Comparison of ENCODE assay signal across 9 cellular contexts in genomic region chrX:39576081-39576701, GRCh38.
A peak's percentile ranks its signal among the peaks of the same experiment; 100 is the strongest.
DNase-seq lines count a peak whose midpoint lies in the region; ATAC-seq, FAIRE-seq and TF ChIP-seq lines count a peak whose summit lies in the region.
"Had no signal": no experiment of that assay in that cellular context is flagged by ENCODE, and none has a peak within 500 bp of the region (broad histone marks: within the 10 kb centered on the region; RNA-seq: fewer than 3 reads in every experiment).

No MANE protein-coding gene starts in this region.

- TF ChIP-seq EP300 in gastroesophageal sphincter (IDR thresholded peaks at IDR 0.05) (no peak), HepG2 (IDR thresholded peaks at IDR 0.05; ENCODE audit: low read depth in 2 of 2, low read length in 2 of 2) (no peak), HepG2 (CRISPR knock-in tag; IDR thresholded peaks at IDR 0.05; ENCODE audit: borderline replicate concordance) (no peak)

- peak; percentile 22 for ATAC-seq in gastroesophageal sphincter
- ATAC-seq in GM19463 (IDR thresholded peaks at IDR 0.05; ENCODE audit: unreplicated experiment), result no peak
- no peak for ATAC-seq in HepG2

- CTCF ChIA-PET in HepG2 (lab: Yijun Ruan, JAX; ENCODE audit: low intra/inter-chr PET ratio, low total read pairs), result no interaction called here

- H3K9me3 ChIP-seq in gastroesophageal sphincter (no peaks in the 10 kb centered on the region), HepG2 (ENCODE audit: low read length) (no peaks in the 10 kb centered on the region)
- H3K9me3 ChIP-seq in effector memory CD4-positive, alpha-beta T cell (ENCODE audit: control insufficient read depth, low read length), result no peaks in the 10 kb centered on the region

- POLR2A ChIA-PET in HepG2 (lab: Yijun Ruan, JAX), result no interaction called here

- TF ChIP-seq RAD21 in HepG2 (CRISPR knock-in tag; IDR thresholded peaks at IDR 0.05), result no peak

- BruUV-seq in HepG2 (replicated peaks; lab: Mats Ljungman, UMichigan), result no TSS peak

- DNase-seq in NCI-H1105 treated with DMSO at 0.1 percent for 48 hours (lab: John Stamatoyannopoulos, UW) (peak; percentile 78), NCI-H510A (lab: John Stamatoyannopoulos, UW) (peak; percentile 12), superior temporal gyrus (ENCODE audit: extremely low spot score) (peak; percentile 33), HepG2 (ENCODE audit: low spot score) (no peak)
- DNase-seq in effector memory CD4-positive, alpha-beta T cell, result no peak
- DNase-seq: activated CD8-positive, alpha-beta memory T cell treated with anti-CD3 and anti-CD28 coated beads for 24 hours; NK-92 treated with Interleukin-12 subunit alpha and Interleukin-12 subunit beta, amount 100 ng/mL, for 24 hours had no signal

- TF ChIP-seq POLR2A in gastroesophageal sphincter (IDR thresholded peaks at IDR 0.05) (no peak), HepG2 (IDR thresholded peaks at IDR 0.05; ENCODE audit: insufficient read depth in 1 of 2, low read depth in 2 of 2, low read length in 2 of 2) (no peak)

- H3K36me3 ChIP-seq in gastroesophageal sphincter (no peaks in the 10 kb centered on the region), HepG2 (replicated peaks in 1 of 2; ENCODE audit: control insufficient read depth in 1 of 2, insufficient read depth in 2 of 2, low read length in 2 of 2) (no peaks in the 10 kb centered on the region)
- H3K36me3 ChIP-seq in effector memory CD4-positive, alpha-beta T cell (ENCODE audit: control insufficient read depth, insufficient read depth, low read length), result no peaks in the 10 kb centered on the region

- H3K4me2 ChIP-seq in HepG2 (ENCODE audit: low read depth, low read length), result no peak overlapping the region

- no peaks in the 10 kb centered on the region for H3K27me3 ChIP-seq in gastroesophageal sphincter
- H3K27me3 ChIP-seq in effector memory CD4-positive, alpha-beta T cell (replicated peaks; ENCODE audit: control insufficient read depth, insufficient read depth, low read length, poor library complexity, severe bottlenecking), result no peaks in the 10 kb centered on the region
- no peaks in the 10 kb centered on the region for H3K27me3 ChIP-seq in HepG2 (ENCODE audit: control insufficient read depth in 1 of 2, insufficient read depth in 2 of 2, low read length in 2 of 2)

- H3K4me3 ChIP-seq in gastroesophageal sphincter (no peak overlapping the region), HepG2 (replicated peaks in 1 of 3; ENCODE audit: insufficient read depth in 1 of 3, low read depth in 2 of 3, low read length in 3 of 3) (no peak overlapping the region)
- H3K4me3 ChIP-seq in effector memory CD4-positive, alpha-beta T cell (ENCODE audit: insufficient read depth, low read depth, low read length, poor library complexity, severe bottlenecking), result no peak overlapping the region

- no peak overlapping the region for H3K9ac ChIP-seq in HepG2 (ENCODE audit: insufficient read depth, low read depth, low read length)

- no peaks in the 10 kb centered on the region for H3K79me2 ChIP-seq in HepG2 (ENCODE audit: insufficient read depth, low read length)

- H2AFZ ChIP-seq in HepG2 (ENCODE audit: low read length), result no peak overlapping the region

- H3K4me1 ChIP-seq in gastroesophageal sphincter, result no peaks in the 10 kb centered on the region
- H3K4me1 ChIP-seq in effector memory CD4-positive, alpha-beta T cell (ENCODE audit: control insufficient read depth, insufficient read depth, low read length, poor library complexity, severe bottlenecking), result no peaks in the 10 kb centered on the region
- no peaks in the 10 kb centered on the region for H3K4me1 ChIP-seq in HepG2 (ENCODE audit: insufficient read depth, low read length)

- FAIRE-seq in HepG2 (lab: Jason Lieb, UNC), result no peak

- H3K27ac ChIP-seq in gastroesophageal sphincter (no peak overlapping the region), HepG2 (ENCODE audit: extremely low read length, insufficient read depth, low read length) (no peak overlapping the region)
- H3K27ac ChIP-seq in effector memory CD4-positive, alpha-beta T cell (ENCODE audit: insufficient read depth, low read length, poor library complexity, severe bottlenecking), result no peak overlapping the region

- no peaks in the 10 kb centered on the region for H4K20me1 ChIP-seq in HepG2 (ENCODE audit: insufficient read depth, low read length)

- no peak for TF ChIP-seq CTCF in gastroesophageal sphincter (IDR thresholded peaks at IDR 0.05)
- no peak for TF ChIP-seq CTCF in HepG2 (CRISPR knock-in tag; IDR thresholded peaks at IDR 0.05)

- 58 to 69% methylated on average over 5 to 7 of the region's 22 CpGs for WGBS in gastroesophageal sphincter (ENCODE audit: low coverage in 1 of 2), 2 donors
- 43% methylated on average over 6 of the region's 22 CpGs for WGBS in HepG2 (ENCODE audit: low lambda C conversion rate)

- in situ Hi-C loops in HepG2 (cut with HindIII; ENCODE audit: extremely low pct_ligation_motif_present, low pct_unique_long_range_greater_than_20kb), result no loop called here

- intact Hi-C loops in HepG2 (cut with micrococcal nuclease; ENCODE audit: unreplicated experiment), result no loop called here

TF ChIP-seq in HepG2, 621 proteins besides CTCF, POLR2A, EP300 and RAD21:
- TF ChIP-seq ZNF280D (CRISPR knock-in tag; IDR thresholded peaks at IDR 0.05) (no peak), STAT5B (CRISPR knock-in tag; IDR thresholded peaks at IDR 0.05) (no peak), NFKB2 (CRISPR knock-in tag; IDR thresholded peaks at IDR 0.05; ENCODE audit: borderline replicate concordance) (no peak), ZNF530 (CRISPR knock-in tag; IDR thresholded peaks at IDR 0.05; ENCODE audit: low read depth) (no peak), TEF (CRISPR knock-in tag; IDR thresholded peaks at IDR 0.05) (no peak), ZKSCAN1 (IDR thresholded peaks at IDR 0.05; ENCODE audit: low read length) (no peak), NFKBIZ (CRISPR knock-in tag; IDR thresholded peaks at IDR 0.05) (no peak), HMGXB4 (CRISPR knock-in tag; IDR thresholded peaks at IDR 0.05; ENCODE audit: borderline replicate concordance in 1 of 2, low read depth in 1 of 2) (no peak)

Comparison
In these comparisons a context has a peak if more than half of its experiments do, and no peak if none do; other contexts are left out.
1. DNase-seq: peak in NCI-H1105 treated with DMSO at 0.1 percent for 48 hours (single experiment), NCI-H510A (single experiment) and superior temporal gyrus (single experiment); none in effector memory CD4-positive, alpha-beta T cell (0 of 3) and HepG2 (single experiment).